10 cellular contexts compared by ENCODE assay signal in genomic region chr19:45782820-45783785, GRCh38. TPM values are rescaled to one million over a fixed set of nuclear protein-coding genes. Genes with fewer than 3 reads are reported as not detected.
DNase-seq lines count a peak whose midpoint lies in the region; ATAC-seq and TF ChIP-seq lines count a peak whose summit lies in the region.
"Had no signal": no experiment of that assay in that cellular context is flagged by ENCODE, and none has a peak within 500 bp of the region (broad histone marks: within the 10 kb centered on the region; RNA-seq: fewer than 3 reads in every experiment).

No MANE protein-coding gene starts in this region.

- no peaks in the 10 kb centered on the region for H3K9me3 ChIP-seq in right atrium auricular region

- H3K27me3 ChIP-seq in GM23338 (ENCODE audit: insufficient read depth), result peaks cover 8% of the 10 kb centered on the region
- H3K27me3 ChIP-seq in right atrium auricular region, result no peaks in the 10 kb centered on the region

- H3K4me2 ChIP-seq in GM23338, result 0 out of 2 replicates have a peak overlapping the region, but pooled peaks have one; percentile 20

- peaks cover 31% of the 10 kb centered on the region for H3K27me3 Mint-ChIP-seq in GM23338 (ENCODE audit: insufficient read depth, low read depth, poor library complexity)
- peaks cover 6 to 28% of the 10 kb centered on the region in 2 donors for H3K27me3 Mint-ChIP-seq in effector memory CD8-positive, alpha-beta T cell

- no peaks in the 10 kb centered on the region for H3K9me2 ChIP-seq in GM23338 (ENCODE audit: insufficient read depth)

- no peaks in the 10 kb centered on the region for H3K79me2 ChIP-seq in GM23338 (replicated peaks; ENCODE audit: insufficient read depth)

- no peak overlapping the region for H3K27ac ChIP-seq in GM23338 (ENCODE audit: low read depth)
- H3K27ac ChIP-seq in right atrium auricular region, result peak overlapping the region; percentile 93 to 95
- H3K27ac ChIP-seq in skin epidermis, result peak overlapping the region in 20 of 21 experiments; percentile 5 to 84 (median 70)

- no peak for ATAC-seq in GM23338
- no peak for ATAC-seq in effector memory CD8-positive, alpha-beta T cell (replicated peaks)

- H3K4me3 ChIP-seq in GM23338 (no peak overlapping the region), astrocyte of the spinal cord (ENCODE audit: low read depth, low read length) (no peak overlapping the region), right atrium auricular region (peak overlapping the region; percentile 62 to 71), skin epidermis (peak overlapping the region in 3 of 7 experiments; percentile 31 to 39 (median 36))

- in situ Hi-C loops in astrocyte of the spinal cord (cut with HindIII; ENCODE audit: low sequenced_read_pairs), result no loop called here

- H3K27ac Mint-ChIP-seq in GM23338, result no peak overlapping the region
- H3K27ac Mint-ChIP-seq in effector memory CD8-positive, alpha-beta T cell, result no peak overlapping the region
- H3K27ac Mint-ChIP-seq: activated naive CD4-positive, alpha-beta T cell treated with anti-CD3 and anti-CD28 coated beads for 36 hours had no signal

- H3K36me3 ChIP-seq in GM23338 (ENCODE audit: insufficient read depth) (no peaks in the 10 kb centered on the region), right atrium auricular region (peaks cover 37% of the 10 kb centered on the region)

- H3K4me3 Mint-ChIP-seq in GM23338, result no peak overlapping the region
- H3K4me3 Mint-ChIP-seq in effector memory CD8-positive, alpha-beta T cell, result no peak overlapping the region
- H3K4me3 Mint-ChIP-seq: activated naive CD4-positive, alpha-beta T cell treated with anti-CD3 and anti-CD28 coated beads for 36 hours had no signal

- peaks cover 8% of the 10 kb centered on the region; the same call in 1 of the 2 replicates for H3F3A ChIP-seq in GM23338 (replicated peaks; ENCODE audit: low read depth)

- H3K4me1 Mint-ChIP-seq in GM23338, result peaks cover 35% of the 10 kb centered on the region
- H3K4me1 Mint-ChIP-seq in effector memory CD8-positive, alpha-beta T cell (ENCODE audit: low read depth in 2 of 2), result peaks cover 26 to 27% of the 10 kb centered on the region in 2 donors

- DNase-seq in GM23338 (ENCODE audit: low spot score) (no peak), astrocyte of the spinal cord (ENCODE audit: low read depth, low spot score) (peak; percentile 46), right atrium auricular region (ENCODE audit: low spot score) (peak; percentile 80), NCI-H1694 (lab: John Stamatoyannopoulos, UW) (no peak), NCI-H187 (lab: John Stamatoyannopoulos, UW) (no peak)
- DNase-seq in stimulated activated CD4-positive, alpha-beta T cell treated with anti-CD3 and anti-CD28 coated beads, Interleukin-4, amount 100 ng/mL, for 1 hour, result no peak
- DNase-seq in effector memory CD8-positive, alpha-beta T cell, result no peak
- DNase-seq: activated naive CD4-positive, alpha-beta T cell treated with anti-CD3 and anti-CD28 coated beads for 36 hours had no signal

- TF ChIP-seq CTCF in GM23338 (conservative IDR thresholded peaks at IDR 0.05; ENCODE audit: low read depth in 2 of 2), result peak in 1 of 2 experiments; percentile 28; a peak in 1 of 4 replicates
- no peak for TF ChIP-seq CTCF in astrocyte of the spinal cord (IDR thresholded peaks at IDR 0.05; ENCODE audit: low read depth, low read length)
- no peak for TF ChIP-seq CTCF in right atrium auricular region (IDR thresholded peaks at IDR 0.05)

- H3K9me3 Mint-ChIP-seq in GM23338, result no peaks in the 10 kb centered on the region
- H3K9me3 Mint-ChIP-seq in effector memory CD8-positive, alpha-beta T cell, result no peaks in the 10 kb centered on the region
- H3K9me3 Mint-ChIP-seq: activated naive CD4-positive, alpha-beta T cell treated with anti-CD3 and anti-CD28 coated beads for 36 hours had no signal

- peaks cover 33% of the 10 kb centered on the region for H3K4me1 ChIP-seq in GM23338 (ENCODE audit: insufficient read depth)
- H3K4me1 ChIP-seq in right atrium auricular region, result peaks cover 0 to 86% of the 10 kb centered on the region in 2 donors

- peaks cover 29% of the 10 kb centered on the region for H3K36me3 Mint-ChIP-seq in GM23338 (ENCODE audit: low read depth)
- peaks cover 8% of the 10 kb centered on the region for H3K36me3 Mint-ChIP-seq in effector memory CD8-positive, alpha-beta T cell (ENCODE audit: insufficient read depth)

- H4K20me1 ChIP-seq in GM23338 (replicated peaks; ENCODE audit: insufficient read depth), result peaks cover 12% of the 10 kb centered on the region

- no peak overlapping the region for H2AFZ ChIP-seq in GM23338

TF ChIP-seq in GM23338, 12 proteins besides CTCF, POLR2A, EP300 and RAD21:
- TF ChIP-seq ZNF331 (CRISPR knock-in tag; IDR thresholded peaks at IDR 0.05; ENCODE audit: low read depth), result no peak
- TF ChIP-seq NANOG (IDR thresholded peaks at IDR 0.05; ENCODE audit: borderline replicate concordance), result no peak
- TF ChIP-seq JUNB (IDR thresholded peaks at IDR 0.05; ENCODE audit: unreplicated experiment), result no peak
- TF ChIP-seq, protein P1, sequence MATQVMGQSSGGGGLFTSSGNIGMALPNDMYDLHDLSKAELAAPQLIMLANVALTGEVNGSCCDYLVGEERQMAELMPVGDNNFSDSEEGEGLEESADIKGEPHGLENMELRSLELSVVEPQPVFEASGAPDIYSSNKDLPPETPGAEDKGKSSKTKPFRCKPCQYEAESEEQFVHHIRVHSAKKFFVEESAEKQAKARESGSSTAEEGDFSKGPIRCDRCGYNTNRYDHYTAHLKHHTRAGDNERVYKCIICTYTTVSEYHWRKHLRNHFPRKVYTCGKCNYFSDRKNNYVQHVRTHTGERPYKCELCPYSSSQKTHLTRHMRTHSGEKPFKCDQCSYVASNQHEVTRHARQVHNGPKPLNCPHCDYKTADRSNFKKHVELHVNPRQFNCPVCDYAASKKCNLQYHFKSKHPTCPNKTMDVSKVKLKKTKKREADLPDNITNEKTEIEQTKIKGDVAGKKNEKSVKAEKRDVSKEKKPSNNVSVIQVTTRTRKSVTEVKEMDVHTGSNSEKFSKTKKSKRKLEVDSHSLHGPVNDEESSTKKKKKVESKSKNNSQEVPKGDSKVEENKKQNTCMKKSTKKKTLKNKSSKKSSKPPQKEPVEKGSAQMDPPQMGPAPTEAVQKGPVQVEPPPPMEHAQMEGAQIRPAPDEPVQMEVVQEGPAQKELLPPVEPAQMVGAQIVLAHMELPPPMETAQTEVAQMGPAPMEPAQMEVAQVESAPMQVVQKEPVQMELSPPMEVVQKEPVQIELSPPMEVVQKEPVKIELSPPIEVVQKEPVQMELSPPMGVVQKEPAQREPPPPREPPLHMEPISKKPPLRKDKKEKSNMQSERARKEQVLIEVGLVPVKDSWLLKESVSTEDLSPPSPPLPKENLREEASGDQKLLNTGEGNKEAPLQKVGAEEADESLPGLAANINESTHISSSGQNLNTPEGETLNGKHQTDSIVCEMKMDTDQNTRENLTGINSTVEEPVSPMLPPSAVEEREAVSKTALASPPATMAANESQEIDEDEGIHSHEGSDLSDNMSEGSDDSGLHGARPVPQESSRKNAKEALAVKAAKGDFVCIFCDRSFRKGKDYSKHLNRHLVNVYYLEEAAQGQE (IDR thresholded peaks at IDR 0.05; ENCODE audit: unreplicated experiment), result no peak
- no peak for TF ChIP-seq EZH2phosphoT487 (IDR thresholded peaks at IDR 0.05; ENCODE audit: unreplicated experiment)
- no peak for TF ChIP-seq STAT1 (IDR thresholded peaks at IDR 0.05; ENCODE audit: unreplicated experiment)

RNA-seq across cellular contexts. Expression of gene DMPK, which starts 0.8 kb away (rescaled TPM):
- total RNA-seq in GM23338 (2014; rRNA removed; shearing (Covaris generic)), result 18.9 and 24.0 TPM in 2 replicates
- 9.2 and 9.8 TPM in 2 replicates for polyA plus RNA-seq in GM23338 (2016; fragmentation: Nextera tagmentation; extraction: Ambion mirVana)
- 100 to 1,000 TPM; 107 to 214 TPM for total RNA-seq in right atrium auricular region

RNA-seq across cellular contexts. Expression of gene DMWD, which starts 9.5 kb away (rescaled TPM):
- 33.1 and 45.6 TPM in 2 replicates for total RNA-seq in GM23338 (2014; rRNA removed; shearing (Covaris generic))
- 11.8 and 12.1 TPM in 2 replicates for polyA plus RNA-seq in GM23338 (2016; fragmentation: Nextera tagmentation; extraction: Ambion mirVana)
- total RNA-seq in right atrium auricular region, result 10 to 100 TPM; 41.5 to 55.9 TPM

RNA-seq across cellular contexts. Expression of gene SIX5, which starts 14.1 kb away (rescaled TPM):
- 16.1 and 22.6 TPM in 2 replicates for total RNA-seq in GM23338 (2014; rRNA removed; shearing (Covaris generic))
- polyA plus RNA-seq in GM23338 (2016; fragmentation: Nextera tagmentation; extraction: Ambion mirVana), result 10.1 and 12.4 TPM in 2 replicates
- 10 to 100 TPM in 1 of 2 donors, 1 to 10 TPM in 1; 9.3 to 18.6 TPM for total RNA-seq in right atrium auricular region
- polyA plus RNA-seq: neural cell had no signal

RNA-seq across cellular contexts. Expression of gene RSPH6A, which starts 32.0 kb away (rescaled TPM):
- total RNA-seq in GM23338 (2014; rRNA removed; shearing (Covaris generic)), result 0.21 and 0.23 TPM in 2 replicates
- polyA plus RNA-seq in GM23338 (2016; fragmentation: Nextera tagmentation; extraction: Ambion mirVana), result 0.11 TPM in 1 of 2 replicates, not detected in the other
- not detected for total RNA-seq in right atrium auricular region
- polyA plus RNA-seq: neural cell had no signal

RNA-seq across cellular contexts. Expression of gene MEIOSIN, which starts 49.9 kb away (rescaled TPM):
- total RNA-seq in GM23338 (2014; rRNA removed; shearing (Covaris generic)), result 0.16 and 0.28 TPM in 2 replicates
- 0.21 TPM in 1 of 2 replicates, not detected in the other for polyA plus RNA-seq in GM23338 (2016; fragmentation: Nextera tagmentation; extraction: Ambion mirVana)
- under 1 TPM; 0.78 to 0.90 TPM for total RNA-seq in right atrium auricular region
- total RNA-seq: activated naive CD4-positive, alpha-beta T cell treated with anti-CD3 and anti-CD28 coated beads for 36 hours had no signal
- polyA plus RNA-seq: neural cell had no signal

Comparison
In these comparisons a context has a peak if more than half of its experiments do, and no peak if none do; other contexts are left out.
1. DNase-seq: peak in astrocyte of the spinal cord (single experiment) and right atrium auricular region (single experiment); none in GM23338 (single experiment), stimulated activated CD4-positive, alpha-beta T cell treated with anti-CD3 and anti-CD28 coated beads, Interleukin-4, amount 100 ng/mL, for 1 hour (single experiment), NCI-H1694 (single experiment), effector memory CD8-positive, alpha-beta T cell (0 of 3) and NCI-H187 (0 of 2).
2. H3K4me3 ChIP-seq: peak in right atrium auricular region (2 of 2); none in GM23338 (single experiment) and astrocyte of the spinal cord (single experiment).